ENCODE assay signal across 18 cellular contexts in genomic region chr14:51472881-51473280, GRCh38.
A peak's percentile ranks its signal among the peaks of the same experiment; 100 is the strongest.
DNase-seq lines count a peak whose midpoint lies in the region; ATAC-seq and TF ChIP-seq lines count a peak whose summit lies in the region.
"Had no signal": no experiment of that assay in that cellular context is flagged by ENCODE, and none has a peak within 500 bp of the region (broad histone marks: within the 10 kb centered on the region; RNA-seq: fewer than 3 reads in every experiment).

No MANE protein-coding gene starts in this region.

- H4K20me1 ChIP-seq in hepatocyte (ENCODE audit: insufficient read depth, poor library complexity, severe bottlenecking) = no peaks in the 10 kb centered on the region

- H3K9me2 ChIP-seq in hepatocyte (replicated peaks; ENCODE audit: insufficient read depth) = no peaks in the 10 kb centered on the region

- peaks cover 11% of the 10 kb centered on the region for H3K4me1 ChIP-seq in hepatocyte (ENCODE audit: insufficient read depth)
- H3K4me1 ChIP-seq: psoas muscle had no signal

- CTCF ChIA-PET in Calu3 (lab: Charles Lee) (interaction anchor here (0.7 to 1.5 kb wide), 6 partner anchors 21 to 574 kb away, joined by 3 to 5 read pairs (median 3); partner anchors contain the start of gene FRMD6), RWPE1 (lab: Yijun Ruan, JAX) (no interaction called here)

- no peak overlapping the region for H3K4me3 ChIP-seq in hepatocyte
- H3K4me3 ChIP-seq: psoas muscle, thoracic aorta had no signal

- H3K36me3 Mint-ChIP-seq in Calu3 (ENCODE audit: insufficient read depth, unreplicated experiment) = no peaks in the 10 kb centered on the region
- H3K36me3 Mint-ChIP-seq: IgD-negative memory B cell had no signal

- WGBS in hepatocyte (ENCODE audit: low lambda C conversion rate, missing lambda C conversion rate) = 16% methylated on average over 2 of the region's 2 CpGs

- no TSS peak for BruUV-seq in Calu3 (replicated peaks; lab: Mats Ljungman, UMichigan)

- intact Hi-C loops in Calu3 (cut with micrococcal nuclease; ENCODE audit: unreplicated experiment) = no loop called here

- no peaks in the 10 kb centered on the region for H3K27me3 ChIP-seq in hepatocyte

- H2AFZ ChIP-seq in hepatocyte = no peak overlapping the region

- H3K4me1 Mint-ChIP-seq in Calu3 (ENCODE audit: low read depth, unreplicated experiment) = peaks cover 19% of the 10 kb centered on the region
- H3K4me1 Mint-ChIP-seq: activated CD4-positive, alpha-beta memory T cell treated with anti-CD3 and anti-CD28 coated beads, Interleukin-2, amount 10 ng/mL, durations not matched to agents 7 days and 5 days; IgD-negative memory B cell had no signal

- H3K27ac ChIP-seq in hepatocyte (no peak overlapping the region), RWPE1 (no peak overlapping the region)
- H3K27ac ChIP-seq: psoas muscle, thoracic aorta had no signal

- no peaks in the 10 kb centered on the region for H3K9me3 Mint-ChIP-seq in Calu3 (ENCODE audit: low read depth, unreplicated experiment)
- H3K9me3 Mint-ChIP-seq: activated CD4-positive, alpha-beta memory T cell treated with anti-CD3 and anti-CD28 coated beads, Interleukin-2, amount 10 ng/mL, durations not matched to agents 7 days and 5 days; activated T-helper 2 cell treated with anti-CD3 and anti-CD28 coated beads, Interferon-gamma antibody, Interleukin-2, Interleukin-4, amounts not matched to agents 10 μg/mL and 5 μg/mL and 100 μg/mL, durations not matched to agents 14 hours and 24 hours and 36 hours; IgD-negative memory B cell had no signal

- H3K9me3 ChIP-seq in hepatocyte (ENCODE audit: low read depth) = no peaks in the 10 kb centered on the region
- H3K9me3 ChIP-seq: psoas muscle, thoracic aorta had no signal

- POLR2A ChIA-PET in RWPE1 (lab: Yijun Ruan, JAX; ENCODE audit: low non-redundant PET) = no interaction called here

- no peak overlapping the region for H3K4me2 ChIP-seq in hepatocyte

- no peaks in the 10 kb centered on the region for H3K79me2 ChIP-seq in hepatocyte

- H3K4me3 Mint-ChIP-seq in Calu3 (ENCODE audit: low read depth, unreplicated experiment) = no peak overlapping the region
- H3K4me3 Mint-ChIP-seq: activated CD4-positive, alpha-beta memory T cell treated with anti-CD3 and anti-CD28 coated beads, Interleukin-2, amount 10 ng/mL, durations not matched to agents 7 days and 5 days; dendritic cell treated with granulocyte-macrophage colony-stimulating factor and Interleukin-4, amounts not matched to agents 40 ng/mL and 50 ng/mL, for 4 days; IgD-negative memory B cell had no signal

- no peaks in the 10 kb centered on the region for H3K27me3 Mint-ChIP-seq in Calu3 (ENCODE audit: unreplicated experiment)

- ATAC-seq in SK-N-SH treated with all-trans-retinoic acid at 6 μM for 48 hours (peak; percentile 80), GM21447 (IDR thresholded peaks at IDR 0.05; ENCODE audit: unreplicated experiment) (no peak)
- ATAC-seq: psoas muscle had no signal

- no peaks in the 10 kb centered on the region for H3K36me3 ChIP-seq in hepatocyte (replicated peaks; ENCODE audit: insufficient read depth, low read depth)
- H3K36me3 ChIP-seq: thoracic aorta had no signal

- DNase-seq in Calu3 = peak; percentile 41
- peak; percentile 74 for DNase-seq in M059J (ENCODE audit: low read depth)
- peak; percentile 11 for DNase-seq in hepatocyte (ENCODE audit: low spot score)
- no peak for DNase-seq in NCI-H510A (lab: John Stamatoyannopoulos, UW)
- DNase-seq in epidermal melanocyte (ENCODE audit: insufficient read length, low spot score) = no peak
- no peak for DNase-seq in RWPE1 (ENCODE audit: low spot score)
- DNase-seq: activated CD4-positive, alpha-beta memory T cell treated with anti-CD3 and anti-CD28 coated beads, Interleukin-2, amount 10 ng/mL, durations not matched to agents 7 days and 5 days; aorta; kidney; NCI-H510A treated with DMSO at 0.1 percent for 48 hours; psoas muscle; T1000 had no signal

- TF ChIP-seq CTCF in Calu3 (IDR thresholded peaks at IDR 0.05; ENCODE audit: unreplicated experiment) (no peak), hepatocyte (IDR thresholded peaks at IDR 0.05; ENCODE audit: poor library complexity) (no peak), RWPE1 (conservative IDR thresholded peaks at IDR 0.05; ENCODE audit: low read depth) (no peak)

- no peak overlapping the region for H3K27ac Mint-ChIP-seq in Calu3 (ENCODE audit: unreplicated experiment)
- H3K27ac Mint-ChIP-seq: activated CD4-positive, alpha-beta memory T cell treated with anti-CD3 and anti-CD28 coated beads, Interleukin-2, amount 10 ng/mL, durations not matched to agents 7 days and 5 days; activated T-helper 2 cell treated with anti-CD3 and anti-CD28 coated beads, Interferon-gamma antibody, Interleukin-2, Interleukin-4, amounts not matched to agents 10 μg/mL and 5 μg/mL and 100 μg/mL, durations not matched to agents 14 hours and 24 hours and 36 hours; dendritic cell treated with granulocyte-macrophage colony-stimulating factor and Interleukin-4, amounts not matched to agents 40 ng/mL and 50 ng/mL, for 4 days; IgD-negative memory B cell had no signal

TF ChIP-seq in SK-N-SH treated with all-trans-retinoic acid at 6 μM for 48 hours, 23 proteins besides CTCF, POLR2A, EP300 and RAD21:
- TF ChIP-seq PPARA (CRISPR knock-in tag; IDR thresholded peaks at IDR 0.05; ENCODE audit: borderline replicate concordance) (no peak), POU6F1 (CRISPR knock-in tag; IDR thresholded peaks at IDR 0.05; ENCODE audit: borderline replicate concordance, low read depth) (no peak), ZC3H10 (CRISPR knock-in tag; IDR thresholded peaks at IDR 0.05) (0 out of 2 replicates have a peak, but pooled peaks have one; percentile 11)

Comparison
In these comparisons a context has a peak if more than half of its experiments do, and no peak if none do; other contexts are left out.
1. DNase-seq: peak in Calu3 (single experiment), M059J (single experiment) and hepatocyte (single experiment); none in NCI-H510A (single experiment), epidermal melanocyte (single experiment) and RWPE1 (single experiment).